In genomic region chrX:100674705-100675104, GRCh38 we compare ENCODE assay signal across 19 cellular contexts. TPM values are rescaled to one million over a fixed set of nuclear protein-coding genes. Genes with fewer than 3 reads are reported as not detected.
A peak's percentile ranks its signal among the peaks of the same experiment; 100 is the strongest.
DNase-seq lines count a peak whose midpoint lies in the region; ATAC-seq and TF ChIP-seq lines count a peak whose summit lies in the region.
"Had no signal": no experiment of that assay in that cellular context is flagged by ENCODE, and none has a peak within 500 bp of the region (broad histone marks: within the 10 kb centered on the region; RNA-seq: fewer than 3 reads in every experiment).

No MANE protein-coding gene starts in this region.

- no peak for TF ChIP-seq CTCF in GM20000 (IDR thresholded peaks at IDR 0.05; ENCODE audit: extremely low read depth, missing control alignments)

- DNase-seq in T-helper 17 cell (no peak), nucleus accumbens (lab: John Stamatoyannopoulos, UW) (no peak), GM19238 (ENCODE audit: insufficient read length, low spot score) (no peak), GM20000 (ENCODE audit: low spot score) (no peak), NCI-H226 (no peak)
- DNase-seq: activated CD4-positive, alpha-beta memory T cell treated with anti-CD3 and anti-CD28 coated beads, Interleukin-2, amount 10 ng/mL, durations not matched to agents 7 days and 5 days; activated gamma-delta T cell treated with Interleukin-2 at 50 U/mL for 16 hours; DMS79; effector memory CD4-positive, alpha-beta T cell; foreskin fibroblast; MG63; NCI-H446; pancreas; T-helper 9 cell had no signal

- H3K36me3 ChIP-seq in BLaER1, result no peaks in the 10 kb centered on the region
- H3K36me3 ChIP-seq: MG63, pancreas had no signal

- H4K20me1 ChIP-seq in BLaER1, result no peaks in the 10 kb centered on the region

- no peak overlapping the region for H3K9ac ChIP-seq in BLaER1

- peak overlapping the region; percentile 52 for H3K27ac ChIP-seq in BLaER1
- H3K27ac ChIP-seq: pancreas, RWPE1 had no signal

- H3K4me3 Mint-ChIP-seq in T-helper 17 cell, result peak overlapping the region; percentile 74
- H3K4me3 Mint-ChIP-seq: activated CD4-positive, alpha-beta memory T cell treated with anti-CD3 and anti-CD28 coated beads, Interleukin-2, amount 10 ng/mL, durations not matched to agents 7 days and 5 days; mesothelial cell of epicardium had no signal

- no peaks in the 10 kb centered on the region for H3K27me3 Mint-ChIP-seq in T-helper 17 cell
- H3K27me3 Mint-ChIP-seq: activated CD4-positive, alpha-beta memory T cell treated with anti-CD3 and anti-CD28 coated beads, Interleukin-2, amount 10 ng/mL, durations not matched to agents 7 days and 5 days had no signal

- peaks cover 22% of the 10 kb centered on the region for H3K4me1 Mint-ChIP-seq in T-helper 17 cell

- H3K27ac Mint-ChIP-seq in T-helper 17 cell, result peak overlapping the region; percentile 1
- H3K27ac Mint-ChIP-seq: activated CD4-positive, alpha-beta memory T cell treated with anti-CD3 and anti-CD28 coated beads, Interleukin-2, amount 10 ng/mL, durations not matched to agents 7 days and 5 days; mesothelial cell of epicardium had no signal

- no peak overlapping the region for H3K4me3 ChIP-seq in BLaER1
- H3K4me3 ChIP-seq: MG63, pancreas had no signal

- H3K36me3 Mint-ChIP-seq in T-helper 17 cell (ENCODE audit: low read depth), result no peaks in the 10 kb centered on the region
- H3K36me3 Mint-ChIP-seq: mesothelial cell of epicardium had no signal

- ATAC-seq in GM19351 (IDR thresholded peaks at IDR 0.05; ENCODE audit: unreplicated experiment) (peak; percentile 54), HG03378 (IDR thresholded peaks at IDR 0.05; ENCODE audit: unreplicated experiment) (peak; percentile 61), T-helper 17 cell (peak; percentile 57)

- peak overlapping the region; percentile 70 for H3K4me2 ChIP-seq in BLaER1

- peaks cover 26% of the 10 kb centered on the region for H3K4me1 ChIP-seq in BLaER1
- H3K4me1 ChIP-seq: pancreas had no signal

- no peaks in the 10 kb centered on the region for H3K27me3 ChIP-seq in BLaER1
- H3K27me3 ChIP-seq: MG63, pancreas had no signal

- no peaks in the 10 kb centered on the region for H3K9me3 ChIP-seq in BLaER1
- no peaks in the 10 kb centered on the region for H3K9me3 ChIP-seq in T-helper 17 cell (ENCODE audit: control insufficient read depth, low read length, poor library complexity, severe bottlenecking)
- H3K9me3 ChIP-seq: MG63, pancreas had no signal

RNA-seq across cellular contexts. Expression of gene SRPX2, which starts 30.7 kb away (rescaled TPM):
- total RNA-seq in T-helper 17 cell, result not detected
- total RNA-seq: activated CD4-positive, alpha-beta memory T cell treated with anti-CD3 and anti-CD28 coated beads, Interleukin-2, amount 10 ng/mL, durations not matched to agents 7 days and 5 days had no signal

RNA-seq across cellular contexts. Expression of gene TSPAN6, which starts 38.1 kb away (rescaled TPM):
- total RNA-seq in T-helper 17 cell, result 1 to 10 TPM in 1 of 2 donors, under 1 TPM in 1; 0.68 to 1.2 TPM
- total RNA-seq: activated CD4-positive, alpha-beta memory T cell treated with anti-CD3 and anti-CD28 coated beads, Interleukin-2, amount 10 ng/mL, durations not matched to agents 7 days and 5 days had no signal

RNA-seq across cellular contexts. Expression of gene SYTL4, which starts 57.2 kb away (rescaled TPM):
- total RNA-seq in T-helper 17 cell, result 1 to 10 TPM in 1 of 2 donors, under 1 TPM in 1; 0.20 to 8.2 TPM
- total RNA-seq: activated CD4-positive, alpha-beta memory T cell treated with anti-CD3 and anti-CD28 coated beads, Interleukin-2, amount 10 ng/mL, durations not matched to agents 7 days and 5 days had no signal
